In genomic region chr1:200857804-200858203, GRCh38 we compare ENCODE assay signal across 19 cellular contexts. TPM values are rescaled to one million over a fixed set of nuclear protein-coding genes. Genes with fewer than 3 reads are reported as not detected.
DNase-seq lines count a peak whose midpoint lies in the region; ATAC-seq and TF ChIP-seq lines count a peak whose summit lies in the region.
"Had no signal": no experiment of that assay in that cellular context is flagged by ENCODE, and none has a peak within 500 bp of the region (broad histone marks: within the 10 kb centered on the region; RNA-seq: fewer than 3 reads in every experiment).

No MANE protein-coding gene starts in this region.

- no peak overlapping the region for H2AFZ ChIP-seq in IMR-90 (replicated peaks; ENCODE audit: low read length, poor library complexity)
- H2AFZ ChIP-seq in OCI-LY7 (ENCODE audit: low read length), result no peak overlapping the region
- H2AFZ ChIP-seq in mammary epithelial cell (ENCODE audit: low read depth, low read length), result no peak overlapping the region
- H2AFZ ChIP-seq in mesenchymal stem cell (ENCODE audit: low read depth, low read length), result no peak overlapping the region

- no peaks in the 10 kb centered on the region for H3K4me1 ChIP-seq in A673 (ENCODE audit: insufficient read depth, low read length, poor library complexity, severe bottlenecking)
- no peaks in the 10 kb centered on the region for H3K4me1 ChIP-seq in IMR-90 (ENCODE audit: control insufficient read depth, insufficient read depth, low read length)
- H3K4me1 ChIP-seq in OCI-LY7 (ENCODE audit: insufficient read depth, low read length, poor library complexity, severe bottlenecking), result no peaks in the 10 kb centered on the region
- H3K4me1 ChIP-seq in mammary epithelial cell (ENCODE audit: insufficient read depth, low read length), result no peaks in the 10 kb centered on the region
- H3K4me1 ChIP-seq in stomach, result no peaks in the 10 kb centered on the region
- H3K4me1 ChIP-seq in endodermal cell (ENCODE audit: control insufficient read depth, insufficient read depth, low read length), result no peaks in the 10 kb centered on the region
- H3K4me1 ChIP-seq in mesenchymal stem cell (ENCODE audit: control insufficient read depth, insufficient read depth, low read depth, low read length), result no peaks in the 10 kb centered on the region
- H3K4me1 ChIP-seq: SJCRH30 had no signal

- H3K79me2 ChIP-seq in OCI-LY7 (ENCODE audit: insufficient read depth, low read depth, low read length) (no peaks in the 10 kb centered on the region), mammary epithelial cell (ENCODE audit: insufficient read depth, low read length) (no peaks in the 10 kb centered on the region)

- H3K18ac ChIP-seq in IMR-90 (ENCODE audit: low read depth, low read length) (no peak overlapping the region), mesenchymal stem cell (ENCODE audit: low read depth in 1 of 2, low read length in 2 of 2) (no peak overlapping the region)

- no peak for TF ChIP-seq EP300 in stomach (IDR thresholded peaks at IDR 0.05)

- WGBS in IMR-90 (ENCODE audit: extremely low coverage in 2 of 2, insufficient read length in 1 of 2), 2 experiments, result no CpG with 5 or more reads among the region's 1 CpG
- 100% methylated on average over 1 of the region's 1 CpG for WGBS in mammary epithelial cell (ENCODE audit: low coverage, missing lambda C conversion rate)
- WGBS in stomach, 5 donors, result 69 to 88% (median 83%) methylated on average over 1 of the region's 1 CpG
- WGBS in endodermal cell (ENCODE audit: insufficient coverage in 1 of 2, insufficient read length in 1 of 2), 2 experiments, result 97 to 100% methylated on average over 1 of the region's 1 CpG
- 94% methylated on average over 1 of the region's 1 CpG for WGBS in mesenchymal stem cell

- H3K36me3 Mint-ChIP-seq in endodermal cell (ENCODE audit: low read depth), result peaks cover 11% of the 10 kb centered on the region

- H3K4ac ChIP-seq in IMR-90 (ENCODE audit: low read depth, low read length) (no peak overlapping the region), mesenchymal stem cell (ENCODE audit: low read depth in 1 of 2, low read length in 2 of 2) (no peak overlapping the region)

- H3K9ac ChIP-seq in IMR-90 (ENCODE audit: low read depth, low read length) (no peak overlapping the region), mammary epithelial cell (ENCODE audit: insufficient read depth, low read length) (no peak overlapping the region), endodermal cell (ENCODE audit: extremely low read depth, low read length, poor library complexity, severe bottlenecking) (no peak overlapping the region), mesenchymal stem cell (ENCODE audit: low read length) (no peak overlapping the region)

- H3K4me2 ChIP-seq in IMR-90 (ENCODE audit: low read depth, low read length) (no peak overlapping the region), OCI-LY7 (ENCODE audit: low read length) (no peak overlapping the region), mammary epithelial cell (ENCODE audit: insufficient read depth, low read depth, low read length) (no peak overlapping the region), mesenchymal stem cell (ENCODE audit: low read length, poor library complexity, severe bottlenecking) (no peak overlapping the region)

- H3K9me3 ChIP-seq in A673 (ENCODE audit: low read depth, low read length, poor library complexity, severe bottlenecking) (no peaks in the 10 kb centered on the region), IMR-90 (ENCODE audit: control insufficient read depth, insufficient read depth, low read length) (no peaks in the 10 kb centered on the region), OCI-LY7 (ENCODE audit: low read length) (no peaks in the 10 kb centered on the region), mammary epithelial cell (replicated peaks; ENCODE audit: insufficient read depth, low read length) (no peaks in the 10 kb centered on the region), stomach (no peaks in the 10 kb centered on the region), endodermal cell (ENCODE audit: control insufficient read depth, low read length) (no peaks in the 10 kb centered on the region), mesenchymal stem cell (ENCODE audit: control insufficient read depth, low read length) (no peaks in the 10 kb centered on the region)
- H3K9me3 ChIP-seq: SJCRH30 had no signal

- H3K9me3 Mint-ChIP-seq in endodermal cell, result no peaks in the 10 kb centered on the region
- H3K9me3 Mint-ChIP-seq: T-cell had no signal

- no peaks in the 10 kb centered on the region for H3K9me2 ChIP-seq in OCI-LY7 (ENCODE audit: insufficient read depth, low read length)

- H3K27me3 ChIP-seq in A673 (replicated peaks; ENCODE audit: insufficient read depth, low read depth, low read length, poor library complexity) (no peaks in the 10 kb centered on the region), IMR-90 (ENCODE audit: control insufficient read depth, insufficient read depth, low read length) (no peaks in the 10 kb centered on the region), mammary epithelial cell (ENCODE audit: insufficient read depth, low read length) (no peaks in the 10 kb centered on the region), stomach (no peaks in the 10 kb centered on the region), endodermal cell (ENCODE audit: control insufficient read depth, insufficient read depth, low read length, poor library complexity, severe bottlenecking) (no peaks in the 10 kb centered on the region), mesenchymal stem cell (ENCODE audit: control insufficient read depth in 1 of 2, insufficient read depth in 1 of 2, low read length in 2 of 2) (no peaks in the 10 kb centered on the region)
- H3K27me3 ChIP-seq: SJCRH30 had no signal

- H4K5ac ChIP-seq in IMR-90 (ENCODE audit: low read depth, low read length), result no peak overlapping the region

- DNase-seq in A673 (ENCODE audit: low spot score), result no peak
- DNase-seq in IMR-90, result no peak
- no peak for DNase-seq in OCI-LY7 (ENCODE audit: low spot score)
- no peak for DNase-seq in mammary epithelial cell
- DNase-seq in stomach, result no peak
- DNase-seq in endodermal cell, result no peak
- DNase-seq in mesenchymal stem cell, result no peak
- DNase-seq: DMS153, NCI-H1092, NCI-H1694, NCI-H446, SJCRH30, T-cell had no signal

- H2BK5ac ChIP-seq in IMR-90 (ENCODE audit: low read depth, low read length, poor library complexity, severe bottlenecking) (no peak overlapping the region), mesenchymal stem cell (ENCODE audit: low read depth, low read length, poor library complexity, severe bottlenecking) (no peak overlapping the region)

- POLR2A ChIA-PET in A673 (lab: Charles Lee; ENCODE audit: low non-redundant PET), result no interaction called here
- POLR2A ChIA-PET in IMR-90 (lab: Charles Lee; ENCODE audit: unreplicated experiment), result no interaction called here
- POLR2A ChIA-PET in OCI-LY7 (lab: Charles Lee), result interaction anchor here (1.1 kb wide), 1 partner anchor 289 kb away, joined by 5 read pairs; no protein-coding TSS in a partner anchor

- intact Hi-C loops in A673 (cut with micrococcal nuclease; ENCODE audit: unreplicated experiment), result no loop called here
- intact Hi-C loops in IMR-90 (cut with micrococcal nuclease), result no loop called here
- intact Hi-C loops in OCI-LY7 (cut with micrococcal nuclease; ENCODE audit: unreplicated experiment), result no loop called here
- intact Hi-C loops in mammary epithelial cell (cut with micrococcal nuclease), result no loop called here
- intact Hi-C loops in stomach (cut with DNase I; ENCODE audit: low total_unique reads), result no loop called here

- H2BK15ac ChIP-seq in IMR-90 (ENCODE audit: low read depth, low read length) (no peak overlapping the region), mesenchymal stem cell (ENCODE audit: low read depth, poor library complexity, severe bottlenecking) (no peak overlapping the region)

- in situ Hi-C loops in IMR-90 (cut with MboI; ENCODE audit: low sequenced_read_pairs), result no loop called here
- in situ Hi-C loops in mammary epithelial cell (cut with MboI; ENCODE audit: low sequenced_read_pairs in 2 of 2), result no loop called here

- CTCF ChIA-PET in A673 (lab: Charles Lee), result no interaction called here
- CTCF ChIA-PET in IMR-90 (lab: Yijun Ruan, JAX), result no interaction called here
- CTCF ChIA-PET in OCI-LY7 (lab: Charles Lee; ENCODE audit: unreplicated experiment), result no interaction called here
- CTCF ChIA-PET in mammary epithelial cell (lab: Charles Lee; ENCODE audit: low non-redundant PET), result no interaction called here

- no peak overlapping the region for H3K56ac ChIP-seq in IMR-90 (ENCODE audit: extremely low read depth, insufficient read depth, low read length)

- no peak overlapping the region for H2AK9ac ChIP-seq in IMR-90 (replicated peaks; ENCODE audit: low read depth, low read length, poor library complexity)

- no peaks in the 10 kb centered on the region for H3K9me1 ChIP-seq in IMR-90 (ENCODE audit: insufficient read depth, low read length)

- H2BK120ac ChIP-seq in IMR-90 (ENCODE audit: low read depth, low read length) (no peak overlapping the region), mesenchymal stem cell (ENCODE audit: low read depth, low read length) (no peak overlapping the region)

- H3K23ac ChIP-seq in IMR-90 (ENCODE audit: low read depth, low read length), result no peak overlapping the region
- H3K23ac ChIP-seq in mesenchymal stem cell (ENCODE audit: low read length in 2 of 2), result no peak overlapping the region

- no peak for TF ChIP-seq RAD21 in IMR-90 (IDR thresholded peaks at IDR 0.05; ENCODE audit: low read length)

- no peak overlapping the region for H4K8ac ChIP-seq in IMR-90 (ENCODE audit: low read depth in 2 of 2, low read length in 2 of 2)
- no peak overlapping the region for H4K8ac ChIP-seq in mesenchymal stem cell (ENCODE audit: low read length)

- no peaks in the 10 kb centered on the region for H3K4me1 Mint-ChIP-seq in endodermal cell

- no peaks in the 10 kb centered on the region for H3K27me3 Mint-ChIP-seq in endodermal cell (ENCODE audit: insufficient read depth)
- H3K27me3 Mint-ChIP-seq: T-cell had no signal

- H3K4me3 ChIP-seq in A673 (ENCODE audit: low read depth, low read length, poor library complexity, severe bottlenecking) (no peak overlapping the region), IMR-90 (ENCODE audit: insufficient read depth, low read depth, low read length) (no peak overlapping the region), OCI-LY7 (ENCODE audit: low read depth, low read length, poor library complexity, severe bottlenecking) (no peak overlapping the region), mammary epithelial cell (replicated peaks in 1 of 3; ENCODE audit: insufficient read depth in 1 of 3, low read depth in 2 of 3, low read length in 3 of 3) (no peak overlapping the region), stomach (no peak overlapping the region), endodermal cell (ENCODE audit: low read length) (no peak overlapping the region), mesenchymal stem cell (ENCODE audit: insufficient read depth in 1 of 2, low read depth in 1 of 2, low read length in 2 of 2) (no peak overlapping the region)
- H3K4me3 ChIP-seq: GM12878, SJCRH30 had no signal

- BruUV-seq in A673 (replicated peaks; lab: Mats Ljungman, UMichigan) (TSS peak; percentile 39), IMR-90 (replicated peaks; lab: Mats Ljungman, UMichigan) (TSS peak; percentile 77), OCI-LY7 (replicated peaks; lab: Mats Ljungman, UMichigan) (TSS peak; percentile 24), mammary epithelial cell (replicated peaks; lab: Mats Ljungman, UMichigan) (TSS peak; percentile 37)

- no peak for TF ChIP-seq POLR2A in IMR-90 (IDR thresholded peaks at IDR 0.05; ENCODE audit: low read depth, low read length)
- TF ChIP-seq POLR2A in stomach (IDR thresholded peaks at IDR 0.05), result no peak

- H3K14ac ChIP-seq in IMR-90 (replicated peaks; ENCODE audit: low read depth, low read length) (no peak overlapping the region), mesenchymal stem cell (ENCODE audit: low read length in 2 of 2) (no peak overlapping the region)

- H3K79me1 ChIP-seq in IMR-90 (ENCODE audit: low read depth in 1 of 2, low read length in 2 of 2) (no peaks in the 10 kb centered on the region; a peak in 1 of 4 replicates), mesenchymal stem cell (replicated peaks; ENCODE audit: low read length, poor library complexity, severe bottlenecking) (no peaks in the 10 kb centered on the region)

- dilution Hi-C loops in IMR-90 (cut with HindIII; ENCODE audit: low sequenced_read_pairs, unreplicated experiment) (no loop called here), mammary epithelial cell (cut with HindIII; ENCODE audit: low sequenced_read_pairs) (no loop called here)

- H3K36me3 ChIP-seq in A673 (ENCODE audit: insufficient read depth, low read length, poor library complexity, severe bottlenecking) (peaks cover 33% of the 10 kb centered on the region), IMR-90 (ENCODE audit: control insufficient read depth, insufficient read depth, low read length) (peaks cover 27% of the 10 kb centered on the region), OCI-LY7 (ENCODE audit: insufficient read depth, low read length) (peaks cover 42% of the 10 kb centered on the region), mammary epithelial cell (ENCODE audit: insufficient read depth, low read length) (peaks cover 49% of the 10 kb centered on the region), stomach (peaks cover 28 to 64% (median 60%) of the 10 kb centered on the region in 4 donors), endodermal cell (ENCODE audit: control insufficient read depth, insufficient read depth, low read length) (peaks cover 65% of the 10 kb centered on the region), mesenchymal stem cell (ENCODE audit: control insufficient read depth in 1 of 2, insufficient read depth in 2 of 2, low read depth in 1 of 2, low read length in 2 of 2) (peaks cover 7 to 87% of the 10 kb centered on the region in 2 experiments)

- no peak overlapping the region for H4K91ac ChIP-seq in IMR-90 (ENCODE audit: insufficient read depth, low read depth, low read length)
- H4K91ac ChIP-seq in mesenchymal stem cell (ENCODE audit: low read length), result no peak overlapping the region

- H4K20me1 ChIP-seq in IMR-90 (ENCODE audit: insufficient read depth, low read length), result no peaks in the 10 kb centered on the region
- no peaks in the 10 kb centered on the region for H4K20me1 ChIP-seq in OCI-LY7 (ENCODE audit: insufficient read depth, low read length)
- H4K20me1 ChIP-seq in mammary epithelial cell (ENCODE audit: insufficient read depth, low read length), result no peaks in the 10 kb centered on the region

- H3K4me3 Mint-ChIP-seq in endodermal cell, result no peak overlapping the region
- H3K4me3 Mint-ChIP-seq: T-cell had no signal

- no peak overlapping the region for H2AK5ac ChIP-seq in IMR-90 (ENCODE audit: low read depth, low read length)
- no peak overlapping the region for H2AK5ac ChIP-seq in mesenchymal stem cell (ENCODE audit: low read length, severe bottlenecking)

- no peak for TF ChIP-seq CTCF in A673 (conservative IDR thresholded peaks at IDR 0.05; ENCODE audit: low read depth, low read length)
- TF ChIP-seq CTCF in IMR-90 (conservative IDR thresholded peaks at IDR 0.05; ENCODE audit: low read depth, low read length), result no peak
- TF ChIP-seq CTCF in OCI-LY7 (conservative IDR thresholded peaks at IDR 0.05; ENCODE audit: low read length), result no peak
- no peak for TF ChIP-seq CTCF in mammary epithelial cell (conservative IDR thresholded peaks at IDR 0.05 in 1 of 2, IDR thresholded peaks at IDR 0.05 in 1 of 2; ENCODE audit: extremely low read depth in 1 of 2, insufficient read depth in 1 of 2, low read depth in 1 of 2, low read length in 2 of 2)
- no peak for TF ChIP-seq CTCF in stomach (IDR thresholded peaks at IDR 0.05)
- TF ChIP-seq CTCF in endodermal cell (conservative IDR thresholded peaks at IDR 0.05), result no peak

- no peak overlapping the region for H2BK20ac ChIP-seq in IMR-90 (ENCODE audit: low read depth, low read length)

- H3K27ac Mint-ChIP-seq in endodermal cell, result no peak overlapping the region
- H3K27ac Mint-ChIP-seq: T-cell had no signal

- H2BK12ac ChIP-seq in mesenchymal stem cell (ENCODE audit: low read length in 2 of 2), result no peak overlapping the region

- ATAC-seq in IMR-90 (ENCODE audit: low read depth) (no peak), SK-N-SH treated with all-trans-retinoic acid at 6 μM for 48 hours (no peak)
- ATAC-seq: GM12878, T-cell had no signal

- H3K27ac ChIP-seq in A673 (ENCODE audit: low read depth, low read length, poor library complexity, severe bottlenecking) (no peak overlapping the region), IMR-90 (ENCODE audit: insufficient read depth, low read length) (no peak overlapping the region), OCI-LY7 (ENCODE audit: low read depth, low read length, poor library complexity, severe bottlenecking) (no peak overlapping the region), mammary epithelial cell (ENCODE audit: insufficient read depth, low read depth, low read length) (no peak overlapping the region), stomach (no peak overlapping the region), endodermal cell (ENCODE audit: low read depth, low read length) (no peak overlapping the region), mesenchymal stem cell (ENCODE audit: low read length, poor library complexity, severe bottlenecking) (no peak overlapping the region)
- H3K27ac ChIP-seq: C4-2B, SJCRH30 had no signal

RNA-seq across cellular contexts. Expression of gene GPR25, which starts 15.0 kb away (rescaled TPM):
- total RNA-seq in A673 (2021) (not detected in 2 replicates), IMR-90 (2012; rRNA removed) (not detected in 2 replicates), OCI-LY7 (2022) (not detected in 2 replicates), mammary epithelial cell (not detected), stomach (not detected), endodermal cell (not detected)
- polyA plus RNA-seq in IMR-90 (2012; rRNA removed) (not detected in 2 replicates), mammary epithelial cell (not detected), stomach (1 to 10 TPM in 1 of 3 donors, under 1 TPM in 2; 0.08 to 1.5 (median 0.75) TPM)
- polyA plus RNA-seq in IMR-90 (2012; cell fraction: cytosol; rRNA removed), result not detected in 2 replicates
- polyA plus RNA-seq in IMR-90 (2012; cell fraction: nucleus; rRNA removed; ENCODE audit: low replicate concordance), result not detected in 2 replicates
- total RNA-seq in OCI-LY7 (2014; rRNA removed; shearing (Covaris generic)), result not detected in 2 replicates
- not detected for polyA minus RNA-seq in mammary epithelial cell
- not detected for polyA plus RNA-seq in endodermal cell (2013, experiment 1 of 2)
- polyA plus RNA-seq in endodermal cell (2013, experiment 2 of 2), result not detected
- not detected for polyA plus RNA-seq in mesenchymal stem cell (2013, experiment 1 of 2)
- polyA plus RNA-seq in mesenchymal stem cell (2013, experiment 2 of 2), result not detected
- total RNA-seq: A172, GM12878, H4, RPMI7951, SJCRH30 had no signal
- polyA plus RNA-seq: GM12878 had no signal

RNA-seq across cellular contexts. Expression of gene INAVA, which starts 36.9 kb away (rescaled TPM):
- total RNA-seq in A673 (2021) (0.33 and 0.45 TPM in 2 replicates), IMR-90 (2012; rRNA removed) (under 0.01 TPM in 1 of 2 replicates, not detected in the other), OCI-LY7 (2022) (not detected in 2 replicates), mammary epithelial cell (10 to 100 TPM; 26.5 to 27.2 TPM), stomach (100 to 1,000 TPM in 3 of 5 donors, 10 to 100 TPM in 2; 38.0 to 184 (median 102) TPM), endodermal cell (10 to 100 TPM; 59.5 to 61.5 TPM)
- polyA plus RNA-seq in IMR-90 (2012; rRNA removed) (0.07 and 0.13 TPM in 2 replicates), mammary epithelial cell (11.4 TPM), stomach (10 to 100 TPM; 11.3 to 75.3 (median 28.2) TPM)
- 0.02 and 0.21 TPM in 2 replicates for polyA plus RNA-seq in IMR-90 (2012; cell fraction: cytosol; rRNA removed)
- 0.24 and 0.48 TPM in 2 replicates for polyA plus RNA-seq in IMR-90 (2012; cell fraction: nucleus; rRNA removed; ENCODE audit: low replicate concordance)
- total RNA-seq in OCI-LY7 (2014; rRNA removed; shearing (Covaris generic)), result not detected in 2 replicates
- polyA minus RNA-seq in mammary epithelial cell, result 17.4 TPM
- polyA plus RNA-seq in endodermal cell (2013, experiment 1 of 2), result 27.8 TPM
- polyA plus RNA-seq in endodermal cell (2013, experiment 2 of 2), result 26.1 TPM
- 0.64 TPM for polyA plus RNA-seq in mesenchymal stem cell (2013, experiment 1 of 2)
- polyA plus RNA-seq in mesenchymal stem cell (2013, experiment 2 of 2), result 0.45 TPM

Comparison
In these comparisons a context has a peak if more than half of its experiments do, and no peak if none do; other contexts are left out.
1. RNA of gene INAVA, which starts 36.9 kb away (total RNA-seq): 38.0 to 184 TPM in stomach, 59.5 to 61.5 TPM in endodermal cell and 26.5 to 27.2 TPM in mammary epithelial cell; 0.33 to 0.45 TPM in A673, under 0.01 TPM in IMR-90 and not detected in OCI-LY7; every median in the first group is over 10 times any median in the second.